Comparison of ENCODE assay signal across 14 cellular contexts in the genomic region with DNA sequence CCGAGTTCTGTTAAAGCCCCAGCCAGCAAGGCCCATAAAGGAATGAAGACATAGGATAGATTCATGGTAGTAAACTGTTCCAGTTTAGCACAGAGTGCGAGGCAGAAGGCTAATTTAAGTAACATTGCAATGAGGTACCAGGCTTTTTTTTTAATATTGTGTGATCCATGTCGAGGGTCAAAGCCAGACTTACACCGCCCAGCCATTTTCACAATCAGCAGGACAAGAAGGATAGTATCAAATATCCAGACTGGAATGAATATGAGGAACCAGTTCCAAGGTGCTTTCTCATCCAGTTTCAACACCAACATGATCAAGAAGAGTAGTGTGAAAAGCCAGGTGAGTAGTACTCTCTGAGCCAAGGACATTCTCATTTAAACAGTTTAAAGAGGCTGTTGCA. TPM values are rescaled to one million over a fixed set of nuclear protein-coding genes. Genes with fewer than 3 reads are reported as not detected.
"Had no signal": no experiment of that assay in that cellular context is flagged by ENCODE, and none has a peak within 500 bp of the region (broad histone marks: within the 10 kb centered on the region; RNA-seq: fewer than 3 reads in every experiment).

No MANE protein-coding gene starts in this region.

- H3K9me3 Mint-ChIP-seq: T-cell, WTC11 had no signal

- H3K4me3 ChIP-seq: ascending aorta, cardiac muscle cell, pancreas, smooth muscle cell, tibial nerve had no signal

- H3K27me3 ChIP-seq: ascending aorta, cardiac muscle cell, pancreas, tibial nerve had no signal

- H3K27ac Mint-ChIP-seq: WTC11 had no signal

- H3K36me3 ChIP-seq: pancreas had no signal

- H3K4me3 Mint-ChIP-seq: T-cell, WTC11 had no signal

- H3K27me3 Mint-ChIP-seq: T-cell had no signal

- H3K27ac ChIP-seq: ascending aorta, cardiac muscle cell, pancreas, tibial nerve had no signal

- H3K9me3 ChIP-seq: ascending aorta, pancreas, tibial nerve had no signal

- ATAC-seq: left ventricle myocardium superior, pancreas, T-cell, WTC11 had no signal

- DNase-seq: activated CD4-positive, alpha-beta T cell treated with anti-CD3 and anti-CD28 coated beads for 48 hours; activated CD8-positive, alpha-beta memory T cell treated with anti-CD3 and anti-CD28 coated beads for 24 hours; activated effector memory CD4-positive, alpha-beta T cell treated with anti-CD3 and anti-CD28 coated beads, Interleukin-2, amount 50 U/mL, for 16 hours; activated T-cell treated with anti-CD3 and anti-CD28 coated beads for 4 hours; effector CD4-positive, alpha-beta T cell; left ventricle myocardium superior; mesendoderm; pancreas; T-cell had no signal

RNA-seq across cellular contexts. Expression of a gene that starts 4.2 kb away (rescaled TPM):
- total RNA-seq: ascending aorta had no signal
